In genomic region chr14:61620130-61620946, GRCh38 we compare ENCODE assay signal across 7 cellular contexts.
DNase-seq lines count a peak whose midpoint lies in the region; ATAC-seq and TF ChIP-seq lines count a peak whose summit lies in the region.

No MANE protein-coding gene starts in this region.

- no peak overlapping the region for H3K4me3 ChIP-seq in astrocyte of the spinal cord (ENCODE audit: low read depth, low read length)

- in situ Hi-C loops in astrocyte of the spinal cord (cut with HindIII; ENCODE audit: low sequenced_read_pairs), result no loop called here
- in situ Hi-C loops in G401 (cut with HindIII; ENCODE audit: low sequenced_read_pairs), result no loop called here

- DNase-seq in astrocyte of the spinal cord (ENCODE audit: low read depth, low spot score) (peak; percentile 93), NCI-H2029 (lab: John Stamatoyannopoulos, UW) (no peak), islet precursor cell (no peak), G401 (ENCODE audit: low spot score) (no peak)
- peak; percentile 29 for DNase-seq in stimulated activated CD4-positive, alpha-beta T cell treated with anti-CD3 and anti-CD28 coated beads, Interleukin-2, amount 100 ng/mL, for 4 hours (ENCODE audit: low read depth)

- no peak for TF ChIP-seq CTCF in astrocyte of the spinal cord (IDR thresholded peaks at IDR 0.05; ENCODE audit: low read depth, low read length)

- ATAC-seq in GM19395 (IDR thresholded peaks at IDR 0.05; ENCODE audit: unreplicated experiment), result peak; percentile 80
- peak; percentile 77 for ATAC-seq in HG03066 (IDR thresholded peaks at IDR 0.05; ENCODE audit: low read depth, unreplicated experiment)

Comparison
In these comparisons a context has a peak if more than half of its experiments do, and no peak if none do; other contexts are left out.
1. DNase-seq: peak in astrocyte of the spinal cord (single experiment) and stimulated activated CD4-positive, alpha-beta T cell treated with anti-CD3 and anti-CD28 coated beads, Interleukin-2, amount 100 ng/mL, for 4 hours (single experiment); none in NCI-H2029 (single experiment), islet precursor cell (single experiment) and G401 (single experiment).